1 cellular context compared by ENCODE assay signal in the genomic region with DNA sequence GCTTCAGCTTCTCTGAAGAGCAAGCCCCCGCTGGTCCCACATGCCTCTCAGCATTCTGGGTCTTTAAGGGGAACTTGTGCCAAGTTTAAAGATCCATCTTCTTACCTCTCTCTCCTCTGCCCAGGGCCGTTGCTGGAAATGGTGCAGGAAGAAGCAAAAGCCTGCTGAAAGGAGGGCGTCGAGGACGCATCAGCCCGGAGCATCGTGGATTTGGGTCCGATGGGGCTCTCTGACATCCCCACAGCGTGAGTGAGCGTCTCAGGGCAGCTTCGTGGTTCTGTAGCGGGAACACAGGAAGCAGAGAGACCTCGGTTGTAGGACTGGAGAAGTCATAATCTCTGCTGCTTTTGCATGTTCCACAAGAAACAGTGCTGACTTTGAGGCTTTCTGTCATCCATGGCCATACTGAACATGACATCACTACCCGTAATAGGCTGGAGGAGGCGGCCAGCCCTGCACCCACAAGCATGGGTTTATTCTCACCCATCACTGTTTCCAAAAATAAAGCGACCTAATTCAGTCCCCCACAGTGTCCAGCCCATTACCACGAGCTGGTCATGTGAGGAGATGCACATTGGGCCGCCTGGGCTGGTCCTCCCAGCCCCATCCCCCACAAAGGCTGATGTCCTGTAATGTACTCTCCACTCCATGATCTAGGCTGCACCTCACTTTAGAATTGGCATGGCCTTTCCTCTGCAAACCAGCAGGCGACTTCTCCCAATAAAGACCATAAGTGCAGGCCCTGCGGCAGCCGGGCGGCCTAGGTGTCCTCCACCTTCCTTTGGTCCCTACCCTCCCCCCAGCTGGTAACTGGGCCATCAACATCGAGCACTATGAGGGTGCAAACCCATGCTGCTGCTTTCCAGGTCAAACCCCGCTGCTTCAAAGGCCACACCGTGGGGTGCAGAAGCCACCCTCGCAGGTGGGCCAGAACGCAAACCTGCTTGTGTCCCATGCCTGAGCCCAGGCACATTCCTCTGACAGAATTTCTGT.
TF ChIP-seq lines count a peak whose summit lies in the region.

No MANE protein-coding gene starts in this region.

TF ChIP-seq in HepG2, 621 proteins besides CTCF, POLR2A, EP300 and RAD21:
- TF ChIP-seq RFXANK (CRISPR knock-in tag; IDR thresholded peaks at IDR 0.05) = no peak
- no peak for TF ChIP-seq ZBTB1 (CRISPR knock-in tag; IDR thresholded peaks at IDR 0.05; ENCODE audit: borderline replicate concordance)
- TF ChIP-seq ZNF121 (CRISPR knock-in tag; IDR thresholded peaks at IDR 0.05) = no peak
- no peak for TF ChIP-seq ATF7-NPFF (CRISPR knock-in tag; IDR thresholded peaks at IDR 0.05; ENCODE audit: low read depth)
- TF ChIP-seq, protein P1, sequence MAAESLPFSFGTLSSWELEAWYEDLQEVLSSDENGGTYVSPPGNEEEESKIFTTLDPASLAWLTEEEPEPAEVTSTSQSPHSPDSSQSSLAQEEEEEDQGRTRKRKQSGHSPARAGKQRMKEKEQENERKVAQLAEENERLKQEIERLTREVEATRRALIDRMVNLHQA (CRISPR knock-in tag; IDR thresholded peaks at IDR 0.05) = no peak
- TF ChIP-seq CREB1 (IDR thresholded peaks at IDR 0.05) = 0 out of 2 replicates have a peak, but pooled peaks have one; percentile 2
- TF ChIP-seq CREB1 (CRISPR knock-in tag; IDR thresholded peaks at IDR 0.05) = no peak
- no peak for TF ChIP-seq MYNN (CRISPR knock-in tag; IDR thresholded peaks at IDR 0.05; ENCODE audit: low read depth)
- TF ChIP-seq RBM22 (optimal IDR thresholded peaks at IDR 0.05; ENCODE audit: low read length) = peak; percentile 73
- TF ChIP-seq NR1H2 (CRISPR knock-in tag; IDR thresholded peaks at IDR 0.05; ENCODE audit: borderline replicate concordance, low read depth) = no peak
- TF ChIP-seq ZNF747 (CRISPR knock-in tag; IDR thresholded peaks at IDR 0.05; ENCODE audit: borderline replicate concordance) = no peak
- TF ChIP-seq ZNF709 (CRISPR knock-in tag; IDR thresholded peaks at IDR 0.05) = no peak
- TF ChIP-seq, protein P2, sequence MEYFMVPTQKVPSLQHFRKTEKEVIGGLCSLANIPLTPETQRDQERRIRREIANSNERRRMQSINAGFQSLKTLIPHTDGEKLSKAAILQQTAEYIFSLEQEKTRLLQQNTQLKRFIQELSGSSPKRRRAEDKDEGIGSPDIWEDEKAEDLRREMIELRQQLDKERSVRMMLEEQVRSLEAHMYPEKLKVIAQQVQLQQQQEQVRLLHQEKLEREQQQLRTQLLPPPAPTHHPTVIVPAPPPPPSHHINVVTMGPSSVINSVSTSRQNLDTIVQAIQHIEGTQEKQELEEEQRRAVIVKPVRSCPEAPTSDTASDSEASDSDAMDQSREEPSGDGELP (IDR thresholded peaks at IDR 0.05; ENCODE audit: borderline replicate concordance, low read depth) = no peak
- TF ChIP-seq ZNF564 (CRISPR knock-in tag; IDR thresholded peaks at IDR 0.05) = no peak
- no peak for TF ChIP-seq RFX3 (CRISPR knock-in tag; IDR thresholded peaks at IDR 0.05)
